In genomic region chr6:41073203-41073967, GRCh38 we compare ENCODE assay signal across 8 cellular contexts. TPM values are rescaled to one million over a fixed set of nuclear protein-coding genes. Genes with fewer than 3 reads are reported as not detected.
DNase-seq lines count a peak whose midpoint lies in the region; ATAC-seq and TF ChIP-seq lines count a peak whose summit lies in the region.

No MANE protein-coding gene starts in this region.

- ATAC-seq in HG02678 (IDR thresholded peaks at IDR 0.05; ENCODE audit: unreplicated experiment) (peak; percentile 33), right cardiac atrium (peak; percentile 9 to 49)

- peak; percentile 81 for DNase-seq in NCI-H1436 (lab: John Stamatoyannopoulos, UW)
- DNase-seq in T-helper 2 cell, result peak; percentile 69 to 92 (median 74)
- peak; percentile 88 to 94 (median 92) for DNase-seq in right cardiac atrium
- no peak for DNase-seq in vagina (ENCODE audit: extremely low spot score in 2 of 2)

- H3K36me3 ChIP-seq in rectal smooth muscle tissue (ENCODE audit: control insufficient read depth, insufficient read depth, low read length), result no peaks in the 10 kb centered on the region
- H3K36me3 ChIP-seq in vagina, result no peaks in the 10 kb centered on the region

- H3K9me3 ChIP-seq in right cardiac atrium (ENCODE audit: control insufficient read depth, low read length) (no peaks in the 10 kb centered on the region), vagina (no peaks in the 10 kb centered on the region)

- no peaks in the 10 kb centered on the region for H3K27me3 ChIP-seq in right cardiac atrium (ENCODE audit: control insufficient read depth, insufficient read depth)
- H3K27me3 ChIP-seq in rectal smooth muscle tissue (ENCODE audit: control insufficient read depth, insufficient read depth, low read length), result no peaks in the 10 kb centered on the region
- no peaks in the 10 kb centered on the region for H3K27me3 ChIP-seq in vagina

- peak; percentile 13 to 95 for TF ChIP-seq POLR2A in vagina (IDR thresholded peaks at IDR 0.05)

- peak overlapping the region; percentile 95 for H3K9ac ChIP-seq in rectal smooth muscle tissue (ENCODE audit: low read length)

- peaks cover 3% of the 10 kb centered on the region for H3K4me1 ChIP-seq in right cardiac atrium (ENCODE audit: control insufficient read depth, insufficient read depth, low read length)
- H3K4me1 ChIP-seq in rectal smooth muscle tissue (ENCODE audit: control insufficient read depth, insufficient read depth, low read length), result peaks cover 16% of the 10 kb centered on the region
- peaks cover 37% of the 10 kb centered on the region for H3K4me1 ChIP-seq in vagina

- H3K27ac ChIP-seq in angular gyrus (ENCODE audit: low read depth, low read length), result peak overlapping the region; percentile 90
- peak overlapping the region; percentile 96 for H3K27ac ChIP-seq in right cardiac atrium (ENCODE audit: low read length)
- H3K27ac ChIP-seq in rectal smooth muscle tissue (ENCODE audit: low read depth, low read length), result peak overlapping the region; percentile 99
- peak overlapping the region; percentile 99 for H3K27ac ChIP-seq in vagina

- H3K4me3 ChIP-seq in right cardiac atrium (ENCODE audit: low read length), result peak overlapping the region; percentile 84
- peak overlapping the region; percentile 98 for H3K4me3 ChIP-seq in rectal smooth muscle tissue (ENCODE audit: low read length)
- peak overlapping the region; percentile 91 to 96 for H3K4me3 ChIP-seq in vagina

- under 1% methylated on average over 74 of the region's 74 CpGs for WGBS in right cardiac atrium

- intact Hi-C loops in right cardiac atrium (cut with DNase I), result no loop called here
- intact Hi-C loops in vagina (cut with DNase I), result no loop called here

- TF ChIP-seq CTCF in GM12873 (IDR thresholded peaks at IDR 0.05; ENCODE audit: insufficient read depth, low read depth, low read length, missing control alignments), result peak; percentile 39
- TF ChIP-seq CTCF in vagina (IDR thresholded peaks at IDR 0.05), result peak in 1 of 3 experiments; percentile 7

RNA-seq across cellular contexts. Expression of gene NFYA, which starts 0.6 kb away (rescaled TPM):
- 10 to 100 TPM; 11.0 to 13.8 (median 11.8) TPM for total RNA-seq in right cardiac atrium
- 6.1 TPM for polyA plus RNA-seq in right cardiac atrium
- 22.8 TPM for total RNA-seq in vagina

RNA-seq across cellular contexts. Expression of gene OARD1, which starts 1.2 kb away (rescaled TPM):
- total RNA-seq in right cardiac atrium, result 10 to 100 TPM; 15.1 to 23.7 (median 18.6) TPM
- 27.8 TPM for polyA plus RNA-seq in right cardiac atrium
- 14.7 TPM for total RNA-seq in vagina

RNA-seq across cellular contexts. Expression of gene APOBEC2, which starts 20.4 kb away (rescaled TPM):
- total RNA-seq in right cardiac atrium, result 100 to 1,000 TPM in 2 of 4 donors, 10 to 100 TPM in 2; 80.1 to 118 (median 91.6) TPM
- polyA plus RNA-seq in right cardiac atrium, result 137 TPM
- total RNA-seq in vagina, result not detected

RNA-seq across cellular contexts. Expression of gene TSPO2, which starts 31.1 kb away (rescaled TPM):
- total RNA-seq in right cardiac atrium (not detected), vagina (not detected)
- polyA plus RNA-seq in right cardiac atrium, result not detected

RNA-seq across cellular contexts. Expression of gene UNC5CL, which starts 34.4 kb away (rescaled TPM):
- total RNA-seq in right cardiac atrium (under 1 TPM; 0.46 to 0.85 (median 0.75) TPM), vagina (0.25 TPM)
- 0.68 TPM for polyA plus RNA-seq in right cardiac atrium

Comparison
In these comparisons a context has a peak if more than half of its experiments do, and no peak if none do; other contexts are left out.
1. DNase-seq: peak in NCI-H1436 (single experiment), T-helper 2 cell (5 of 5) and right cardiac atrium (3 of 3); none in vagina (0 of 2).
2. RNA of gene APOBEC2, which starts 20.4 kb away (total RNA-seq): 80.1 to 118 TPM in right cardiac atrium; not detected in vagina (single experiment); every median in the first group is over 10 times any median in the second.
3. Peak in every context shown above with its lines, with median percentiles within 50 percentile points of each other: H3K27ac ChIP-seq and H3K4me3 ChIP-seq.